19 cellular contexts compared by ENCODE assay signal in the genomic region with DNA sequence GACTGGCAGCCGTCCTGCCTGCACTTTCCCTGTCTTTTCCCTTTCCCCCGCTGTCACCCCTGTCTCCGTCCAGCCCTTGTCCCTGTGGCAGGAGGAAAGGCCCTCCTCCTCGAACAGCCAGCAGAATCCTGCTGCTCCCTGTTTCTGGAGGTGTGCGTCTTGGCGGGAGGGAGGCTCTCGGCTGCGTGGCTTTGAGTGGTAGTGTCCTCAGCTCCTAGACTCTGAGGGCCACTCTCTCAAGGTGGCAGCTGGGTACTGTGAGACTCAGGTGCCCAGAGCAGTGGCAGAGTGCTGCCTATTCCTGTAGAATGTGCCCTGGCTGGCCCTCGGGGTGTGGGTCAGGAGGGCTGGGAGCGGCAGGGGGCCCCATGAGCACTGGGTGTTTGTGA. TPM values are rescaled to one million over a fixed set of nuclear protein-coding genes. Genes with fewer than 3 reads are reported as not detected.
A peak's percentile ranks its signal among the peaks of the same experiment; 100 is the strongest.
DNase-seq lines count a peak whose midpoint lies in the region; ATAC-seq and TF ChIP-seq lines count a peak whose summit lies in the region.
"Had no signal": no experiment of that assay in that cellular context is flagged by ENCODE, and none has a peak within 500 bp of the region (broad histone marks: within the 10 kb centered on the region; RNA-seq: fewer than 3 reads in every experiment).

No MANE protein-coding gene starts in this region.

- peaks cover 0 to 57% of the 10 kb centered on the region in 2 donors for H3K36me3 ChIP-seq in gastrocnemius medialis

- in situ Hi-C loops in gastrocnemius medialis (cut with MboI; ENCODE audit: low sequenced_read_pairs in 4 of 4): no loop called here

- peaks cover 14% of the 10 kb centered on the region for H3K36me3 Mint-ChIP-seq in glutamatergic neuron (ENCODE audit: unreplicated experiment)

- peaks cover 13% of the 10 kb centered on the region for H3K9me3 Mint-ChIP-seq in glutamatergic neuron (ENCODE audit: unreplicated experiment)
- H3K9me3 Mint-ChIP-seq: CD8-positive, alpha-beta memory T cell had no signal

- H3K4me3 Mint-ChIP-seq in glutamatergic neuron (ENCODE audit: unreplicated experiment): no peak overlapping the region
- H3K4me3 Mint-ChIP-seq: CD8-positive, alpha-beta memory T cell had no signal

- peak overlapping the region; percentile 84 for H3K27ac Mint-ChIP-seq in glutamatergic neuron (ENCODE audit: unreplicated experiment)

- intact Hi-C loops in left ventricle myocardium superior (cut with micrococcal nuclease): no loop called here
- intact Hi-C loops in Right ventricle myocardium superior (cut with DNase I): no loop called here
- intact Hi-C loops in gastrocnemius medialis (cut with DNase I; ENCODE audit: low total_unique reads): no loop called here

- H3K4me1 Mint-ChIP-seq in glutamatergic neuron (ENCODE audit: low read depth, unreplicated experiment): peaks cover 34% of the 10 kb centered on the region

- ATAC-seq in left ventricle myocardium superior (no peak), Right ventricle myocardium superior (ENCODE audit: poor library complexity) (no peak), gastrocnemius medialis (peak in 1 of 2 donors; percentile 5), left lobe of liver (no peak)
- ATAC-seq: A549, PC-3 had no signal

- DNase-seq in left ventricle myocardium superior: peak; percentile 17
- DNase-seq in Right ventricle myocardium superior: no peak
- DNase-seq in glutamatergic neuron: peak; percentile 16
- DNase-seq in gastrocnemius medialis: no peak
- DNase-seq in superior temporal gyrus (ENCODE audit: extremely low spot score): no peak
- DNase-seq in left lobe of liver (ENCODE audit: low spot score): no peak
- DNase-seq in activated effector memory CD4-positive, alpha-beta T cell treated with Interleukin-2 at 50 U/mL for 16 hours: no peak
- DNase-seq: DMS79 treated with DMSO at 0.1 percent for 48 hours, HCEC 1CT, KBM-7, NCI-H1436, NCI-H2029 treated with DMSO at 0.1 percent for 48 hours, NCI-H510A, NCI-H82, PC-3 had no signal

- peaks cover 21% of the 10 kb centered on the region for H3K27me3 Mint-ChIP-seq in glutamatergic neuron (ENCODE audit: unreplicated experiment)
- H3K27me3 Mint-ChIP-seq: CD8-positive, alpha-beta memory T cell had no signal

- TF ChIP-seq POLR2A in gastrocnemius medialis (IDR thresholded peaks at IDR 0.05): no peak

- no peak for TF ChIP-seq CTCF in glutamatergic neuron (IDR thresholded peaks at IDR 0.05; ENCODE audit: partially characterized antibody, unreplicated experiment)
- TF ChIP-seq CTCF in gastrocnemius medialis (IDR thresholded peaks at IDR 0.05 in 4 of 5, conservative IDR thresholded peaks at IDR 0.05 in 1 of 5): no peak

- H3K4me1 ChIP-seq in gastrocnemius medialis: peaks cover 22 to 42% of the 10 kb centered on the region in 2 donors
- H3K4me1 ChIP-seq: A549 had no signal

- no peak overlapping the region for H3K4me3 ChIP-seq in gastrocnemius medialis
- H3K4me3 ChIP-seq: A549; BLaER1 treated with 17β-estradiol and CSF1 and Interleukin-3, amounts not matched to agents 10 nM and 100 nM had no signal

- H3K27me3 ChIP-seq in gastrocnemius medialis: no peaks in the 10 kb centered on the region
- H3K27me3 ChIP-seq: BLaER1 treated with 17β-estradiol and CSF1 and Interleukin-3, amounts not matched to agents 10 nM and 100 nM had no signal

- H3K27ac ChIP-seq in gastrocnemius medialis: peak overlapping the region in 3 of 4 donors; percentile 73 to 84 (median 79)
- H3K27ac ChIP-seq: A549; BLaER1 treated with 17β-estradiol and CSF1 and Interleukin-3, amounts not matched to agents 10 nM and 100 nM had no signal

- no peaks in the 10 kb centered on the region for H3K9me3 ChIP-seq in gastrocnemius medialis
- H3K9me3 ChIP-seq: A549; BLaER1 treated with 17β-estradiol and CSF1 and Interleukin-3, amounts not matched to agents 10 nM and 100 nM had no signal

RNA-seq across cellular contexts. Expression of a gene that starts 9.1 kb away (rescaled TPM):
- total RNA-seq in left ventricle myocardium superior: 36.6 TPM
- 32.7 TPM for total RNA-seq in Right ventricle myocardium superior
- 144 TPM for total RNA-seq in glutamatergic neuron (ENCODE audit: unreplicated experiment)
- total RNA-seq in gastrocnemius medialis: 100 to 1,000 TPM in 2 of 4 donors, 10 to 100 TPM in 2; 79.4 to 147 (median 120) TPM
- total RNA-seq in left lobe of liver: 47.0 TPM

RNA-seq across cellular contexts. Expression of a gene that starts 10.2 kb away (rescaled TPM):
- total RNA-seq in left ventricle myocardium superior (28.5 TPM), Right ventricle myocardium superior (21.9 TPM), glutamatergic neuron (ENCODE audit: unreplicated experiment) (62.1 TPM), gastrocnemius medialis (10 to 100 TPM; 16.9 to 38.0 (median 28.2) TPM), left lobe of liver (36.7 TPM)

RNA-seq across cellular contexts. Expression of a gene that starts 24.8 kb away (rescaled TPM):
- 51.6 TPM for total RNA-seq in left ventricle myocardium superior
- 39.2 TPM for total RNA-seq in Right ventricle myocardium superior
- 119 TPM for total RNA-seq in glutamatergic neuron (ENCODE audit: unreplicated experiment)
- 10 to 100 TPM in 3 of 4 donors, 1 to 10 TPM in 1; 7.3 to 15.8 (median 12.8) TPM for total RNA-seq in gastrocnemius medialis
- 37.3 TPM for total RNA-seq in left lobe of liver

RNA-seq across cellular contexts. Expression of a gene that starts 26.8 kb away (rescaled TPM):
- total RNA-seq in left ventricle myocardium superior (17.7 TPM), Right ventricle myocardium superior (15.4 TPM), glutamatergic neuron (ENCODE audit: unreplicated experiment) (93.1 TPM), gastrocnemius medialis (10 to 100 TPM in 2 of 4 donors, 1 to 10 TPM in 2; 5.2 to 16.5 (median 11.2) TPM), left lobe of liver (26.9 TPM)

RNA-seq across cellular contexts. Expression of a gene that starts 44.0 kb away (rescaled TPM):
- total RNA-seq in left ventricle myocardium superior: 0.27 TPM
- 0.30 TPM for total RNA-seq in Right ventricle myocardium superior
- total RNA-seq in glutamatergic neuron (ENCODE audit: unreplicated experiment): 0.54 TPM
- total RNA-seq in gastrocnemius medialis: 1 to 10 TPM in 1 of 4 donors, under 1 TPM in 1, not detected in 2; 0.82 to 3.5 TPM
- total RNA-seq in left lobe of liver: not detected
- total RNA-seq: CD8-positive, alpha-beta memory T cell; G401; PC-3 had no signal

Comparison
In these comparisons a context has a peak if more than half of its experiments do, and no peak if none do; other contexts are left out.
1. DNase-seq: peak in left ventricle myocardium superior (single experiment) and glutamatergic neuron (single experiment); none in Right ventricle myocardium superior (single experiment), gastrocnemius medialis (0 of 2), superior temporal gyrus (single experiment), left lobe of liver (single experiment) and activated effector memory CD4-positive, alpha-beta T cell treated with Interleukin-2 at 50 U/mL for 16 hours (single experiment).